In genomic region chr11:14618060-14618459, GRCh38 we compare ENCODE assay signal across 22 cellular contexts. TPM values are rescaled to one million over a fixed set of nuclear protein-coding genes. Genes with fewer than 3 reads are reported as not detected.
A peak's percentile ranks its signal among the peaks of the same experiment; 100 is the strongest.
DNase-seq lines count a peak whose midpoint lies in the region; ATAC-seq and TF ChIP-seq lines count a peak whose summit lies in the region.
"Had no signal": no experiment of that assay in that cellular context is flagged by ENCODE, and none has a peak within 500 bp of the region (broad histone marks: within the 10 kb centered on the region; RNA-seq: fewer than 3 reads in every experiment).

No MANE protein-coding gene starts in this region.

- peaks cover 11% of the 10 kb centered on the region for H3K4me1 Mint-ChIP-seq in T-helper 17 cell
- H3K4me1 Mint-ChIP-seq in progenitor cell of endocrine pancreas (ENCODE audit: low read depth) = peaks cover 19% of the 10 kb centered on the region

- no peak for TF ChIP-seq CTCF in progenitor cell of endocrine pancreas (IDR thresholded peaks at IDR 0.05; ENCODE audit: unreplicated experiment)
- no peak for TF ChIP-seq CTCF in transverse colon (IDR thresholded peaks at IDR 0.05)

- H3K9me3 ChIP-seq in T-helper 17 cell (ENCODE audit: control insufficient read depth, low read length, poor library complexity, severe bottlenecking) (no peaks in the 10 kb centered on the region), transverse colon (no peaks in the 10 kb centered on the region)
- H3K9me3 ChIP-seq: BE2C had no signal

- H3K36me3 ChIP-seq in transverse colon = no peaks in the 10 kb centered on the region
- H3K36me3 ChIP-seq: BE2C had no signal

- peak overlapping the region; percentile 27 for H3K27ac Mint-ChIP-seq in T-helper 17 cell
- peak overlapping the region; percentile 30 for H3K27ac Mint-ChIP-seq in progenitor cell of endocrine pancreas

- H3K27me3 Mint-ChIP-seq in T-helper 17 cell (no peaks in the 10 kb centered on the region), progenitor cell of endocrine pancreas (no peaks in the 10 kb centered on the region)

- ATAC-seq in T-helper 17 cell = no peak
- peak; percentile 65 for ATAC-seq in left lobe of liver
- ATAC-seq in HG03571 (IDR thresholded peaks at IDR 0.05; ENCODE audit: unreplicated experiment) = no peak

- H3K36me3 Mint-ChIP-seq in T-helper 17 cell (ENCODE audit: low read depth) (peaks cover 2% of the 10 kb centered on the region), progenitor cell of endocrine pancreas (ENCODE audit: insufficient read depth) (no peaks in the 10 kb centered on the region)

- intact Hi-C loops in transverse colon (cut with DNase I; ENCODE audit: low total_unique reads) = no loop called here

- in situ Hi-C loops in transverse colon (cut with MboI; ENCODE audit: low pct_ligation_motif_present in 1 of 4, low pct_unique_long_range_greater_than_20kb in 1 of 4, low sequenced_read_pairs in 3 of 4) = no loop called here

- TF ChIP-seq POLR2A in transverse colon (IDR thresholded peaks at IDR 0.05) = no peak

- WGBS in transverse colon (ENCODE audit: low coverage in 1 of 2), 2 donors = 78 to 87% methylated on average over 2 of the region's 2 CpGs

- TF ChIP-seq EP300 in transverse colon (IDR thresholded peaks at IDR 0.05; ENCODE audit: low read depth) = no peak

- no peak for DNase-seq in T-helper 17 cell
- no peak for DNase-seq in left lobe of liver (ENCODE audit: low spot score)
- no peak for DNase-seq in progenitor cell of endocrine pancreas (ENCODE audit: low spot score, unreplicated experiment)
- DNase-seq in transverse colon = no peak
- no peak for DNase-seq in NAMALWA (ENCODE audit: low spot score)
- DNase-seq in NCI-H2029 (lab: John Stamatoyannopoulos, UW) = no peak
- DNase-seq: BE2C; EL; GF-D8; HCEC 1CT; KG1; NCI-H1092 treated with DMSO at 0.1 percent for 48 hours; NCI-H1436 treated with DMSO at 0.1 percent for 48 hours; NCI-H1930; NCI-H226; NCI-H510A treated with DMSO at 0.1 percent for 48 hours; NCI-H774; NK-92 treated with Interleukin-12 subunit alpha and Interleukin-12 subunit beta, amount 100 ng/mL, for 24 hours; SHP77 treated with DMSO at 0.1 percent for 48 hours had no signal

- peak overlapping the region; percentile 5 to 56 (median 51) for H3K27ac ChIP-seq in transverse colon
- H3K27ac ChIP-seq: RWPE1 had no signal

- H3K4me1 ChIP-seq in transverse colon = peaks cover 8 to 50% (median 28%) of the 10 kb centered on the region in 4 donors
- H3K4me1 ChIP-seq: BE2C had no signal

- H3K27me3 ChIP-seq in transverse colon = no peaks in the 10 kb centered on the region
- H3K27me3 ChIP-seq: BE2C had no signal

- H3K9me3 Mint-ChIP-seq in progenitor cell of endocrine pancreas (ENCODE audit: low read depth) = no peaks in the 10 kb centered on the region

- no peak overlapping the region for H3K4me3 Mint-ChIP-seq in T-helper 17 cell
- no peak overlapping the region for H3K4me3 Mint-ChIP-seq in progenitor cell of endocrine pancreas (ENCODE audit: low read depth)

- H3K4me3 ChIP-seq in transverse colon = no peak overlapping the region

RNA-seq across cellular contexts. Expression of gene PDE3B, which starts 25.5 kb away (rescaled TPM):
- total RNA-seq in T-helper 17 cell (10 to 100 TPM; 68.9 to 90.4 TPM), left lobe of liver (41.1 TPM), progenitor cell of endocrine pancreas (26.9 and 29.7 TPM in 2 replicates), transverse colon (10 to 100 TPM; 48.1 to 91.1 (median 66.1) TPM)
- total RNA-seq: HT1080 had no signal
